Comparison of ENCODE assay signal across 9 cellular contexts in the genomic region with DNA sequence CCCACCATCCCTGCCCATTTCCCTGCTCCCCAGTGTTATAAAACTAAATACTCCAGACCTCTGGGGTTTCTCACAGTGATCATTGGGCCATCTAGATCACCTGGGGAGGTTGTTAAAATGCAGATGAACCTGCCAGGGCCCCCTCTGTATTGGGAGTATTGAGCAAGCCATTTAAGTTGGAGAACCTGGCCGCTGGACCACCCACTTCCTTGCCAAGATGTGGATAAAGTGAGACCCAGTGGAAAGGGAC.
A peak's percentile ranks its signal among the peaks of the same experiment; 100 is the strongest.
DNase-seq lines count a peak whose midpoint lies in the region; TF ChIP-seq lines count a peak whose summit lies in the region.
"Had no signal": no experiment of that assay in that cellular context is flagged by ENCODE, and none has a peak within 500 bp of the region (broad histone marks: within the 10 kb centered on the region; RNA-seq: fewer than 3 reads in every experiment).

No MANE protein-coding gene starts in this region.

- H3K27me3 ChIP-seq in DOHH2 (ENCODE audit: control insufficient read depth, low read length) = peaks cover 68% of the 10 kb centered on the region
- no peaks in the 10 kb centered on the region for H3K27me3 ChIP-seq in rectal smooth muscle tissue (ENCODE audit: control insufficient read depth, insufficient read depth, low read length)

- no peak for DNase-seq in foreskin fibroblast
- DNase-seq in NCI-H1092 (lab: John Stamatoyannopoulos, UW) = no peak
- no peak for DNase-seq in NCI-H1417 treated with DMSO at 0.1 percent for 48 hours (lab: John Stamatoyannopoulos, UW)
- DNase-seq in COLO829 (ENCODE audit: low spot score) = no peak
- DNase-seq in NOMO-1 (lab: John Stamatoyannopoulos, UW; ENCODE audit: unreplicated experiment in 2 of 2) = no peak
- DNase-seq: stimulated activated CD4-positive, alpha-beta T cell treated with anti-CD3 and anti-CD28 coated beads, Interleukin-4, amount 100 ng/mL, for 24 hours had no signal

- H3K4me3 ChIP-seq in DOHH2 (ENCODE audit: low read length) = peak overlapping the region; percentile 85; the same call in 1 of the 2 replicates
- peak overlapping the region; percentile 73 to 91 for H3K4me3 ChIP-seq in foreskin fibroblast (ENCODE audit: low read depth in 1 of 2, low read length in 2 of 2)
- H3K4me3 ChIP-seq in rectal smooth muscle tissue (ENCODE audit: low read length) = peak overlapping the region; percentile 77

- H3K9me2 ChIP-seq in DOHH2 (replicated peaks; ENCODE audit: control insufficient read depth, low read length) = no peaks in the 10 kb centered on the region

- TF ChIP-seq CTCF in DOHH2 (IDR thresholded peaks at IDR 0.05; ENCODE audit: low read depth, low read length, poor library complexity, severe bottlenecking) (no peak), VCaP (conservative IDR thresholded peaks at IDR 0.05) (no peak), foreskin fibroblast (IDR thresholded peaks at IDR 0.05; ENCODE audit: low read depth, low read length) (no peak)

- H3K79me2 ChIP-seq in DOHH2 (ENCODE audit: control insufficient read depth, low read length) = no peaks in the 10 kb centered on the region

- H4K20me1 ChIP-seq in DOHH2 (ENCODE audit: control insufficient read depth, insufficient read depth, low read depth, low read length) = no peaks in the 10 kb centered on the region

- H3K36me3 ChIP-seq in DOHH2 (ENCODE audit: control insufficient read depth, low read length) = no peaks in the 10 kb centered on the region
- H3K36me3 ChIP-seq in rectal smooth muscle tissue (ENCODE audit: control insufficient read depth, insufficient read depth, low read length) = no peaks in the 10 kb centered on the region

- no peaks in the 10 kb centered on the region for H3F3A ChIP-seq in DOHH2 (ENCODE audit: control insufficient read depth, insufficient read depth)

- H3K27ac ChIP-seq in DOHH2 (ENCODE audit: low read depth, low read length) = no peak overlapping the region
- H3K27ac ChIP-seq in VCaP = peak overlapping the region; percentile 80; the same call in 1 of the 2 replicates
- H3K27ac ChIP-seq in rectal smooth muscle tissue (ENCODE audit: low read depth, low read length) = peak overlapping the region; percentile 72

- peak overlapping the region; percentile 81 for H3K4me2 ChIP-seq in DOHH2 (ENCODE audit: low read length)

- peak overlapping the region; percentile 43 for H3K9ac ChIP-seq in rectal smooth muscle tissue (ENCODE audit: low read length)

- peaks cover 39% of the 10 kb centered on the region for H3K4me1 ChIP-seq in DOHH2 (ENCODE audit: control insufficient read depth, low read length)
- peaks cover 8% of the 10 kb centered on the region for H3K4me1 ChIP-seq in rectal smooth muscle tissue (ENCODE audit: control insufficient read depth, insufficient read depth, low read length)

- H3K9me3 ChIP-seq in DOHH2 (ENCODE audit: control insufficient read depth, insufficient read depth, low read length) = no peaks in the 10 kb centered on the region
